10 cellular contexts compared by ENCODE assay signal in genomic region chr18:45997689-45998088, GRCh38. TPM values are rescaled to one million over a fixed set of nuclear protein-coding genes. Genes with fewer than 3 reads are reported as not detected.
DNase-seq lines count a peak whose midpoint lies in the region; ATAC-seq and TF ChIP-seq lines count a peak whose summit lies in the region.
"Had no signal": no experiment of that assay in that cellular context is flagged by ENCODE, and none has a peak within 500 bp of the region (broad histone marks: within the 10 kb centered on the region; RNA-seq: fewer than 3 reads in every experiment).

No MANE protein-coding gene starts in this region.

- H3K27ac ChIP-seq in neural progenitor cell (no peak overlapping the region), SK-N-SH (ENCODE audit: low read depth in 2 of 2, low read length in 1 of 2) (no peak overlapping the region)

- TF ChIP-seq CTCF in neural progenitor cell (IDR thresholded peaks at IDR 0.05) (no peak), SK-N-SH (IDR thresholded peaks at IDR 0.05) (no peak)

- H3K9me3 ChIP-seq in neural progenitor cell (ENCODE audit: low read depth) = no peaks in the 10 kb centered on the region
- H3K9me3 ChIP-seq in SK-N-SH = peaks cover 6% of the 10 kb centered on the region; the same call in 1 of the 2 replicates

- ATAC-seq in memory B cell (ENCODE audit: low read depth) (peak; percentile 21), HG02759 (IDR thresholded peaks at IDR 0.05; ENCODE audit: unreplicated experiment) (no peak)
- ATAC-seq: Panc1 had no signal

- DNase-seq in activated T-cell treated with anti-CD3 and anti-CD28 coated beads for 1 hour (ENCODE audit: low read depth) (peak; percentile 3), activated T-cell treated with anti-CD3 and anti-CD28 coated beads for 4 hours (no peak), memory B cell (ENCODE audit: low spot score in 2 of 2) (no peak), NCI-H2171 (lab: John Stamatoyannopoulos, UW) (no peak), neural progenitor cell (ENCODE audit: low spot score) (no peak), SK-N-SH (no peak)
- peak; percentile 64 for DNase-seq in activated T-cell treated with anti-CD3 and anti-CD28 coated beads, Interleukin-2, amount 50 U/mL, for 24 hours
- DNase-seq: hippocampal formation had no signal

- H2AFZ ChIP-seq in neural progenitor cell (replicated peaks) (no peak overlapping the region), SK-N-SH (ENCODE audit: low read depth) (no peak overlapping the region)

- H3K9ac ChIP-seq in neural progenitor cell = no peak overlapping the region
- no peak overlapping the region for H3K9ac ChIP-seq in SK-N-SH

- POLR2A ChIA-PET in SK-N-SH (lab: Yijun Ruan, JAX) = no interaction called here

- peaks cover 13% of the 10 kb centered on the region for H3K9me3 Mint-ChIP-seq in activated T-cell treated with anti-CD3 and anti-CD28 coated beads, Interleukin-2, amount 50 U/mL, for 24 hours
- peaks cover 4% of the 10 kb centered on the region for H3K9me3 Mint-ChIP-seq in memory B cell
- H3K9me3 Mint-ChIP-seq in neural progenitor cell = peaks cover 5% of the 10 kb centered on the region

- WGBS in SK-N-SH (ENCODE audit: low lambda C conversion rate) = 94% methylated on average over 7 of the region's 7 CpGs

- H3K27me3 ChIP-seq in neural progenitor cell = no peaks in the 10 kb centered on the region
- H3K27me3 ChIP-seq in SK-N-SH (ENCODE audit: insufficient read depth) = no peaks in the 10 kb centered on the region

- H3K9me2 ChIP-seq in SK-N-SH = no peaks in the 10 kb centered on the region

- H3K4me3 Mint-ChIP-seq in activated T-cell treated with anti-CD3 and anti-CD28 coated beads, Interleukin-2, amount 50 U/mL, for 24 hours = peak overlapping the region; percentile 65
- H3K4me3 Mint-ChIP-seq in memory B cell (no peak overlapping the region), neural progenitor cell (no peak overlapping the region)

- CTCF ChIA-PET in SK-N-SH (lab: Yijun Ruan, JAX) = interaction anchor here (1.5 kb wide), 1 partner anchor 23 kb away, joined by 4 read pairs; no protein-coding TSS in a partner anchor

- H3K4me1 ChIP-seq in neural progenitor cell (no peaks in the 10 kb centered on the region), SK-N-SH (ENCODE audit: control insufficient read depth in 1 of 2, insufficient read depth in 2 of 2, low read depth in 1 of 2, low read length in 1 of 2) (peaks cover 0 to 2% of the 10 kb centered on the region in 2 experiments; a peak in 1 of 4 replicates)

- TF ChIP-seq RAD21 in SK-N-SH (IDR thresholded peaks at IDR 0.05; ENCODE audit: low read length) = no peak

- H3F3A ChIP-seq in neural progenitor cell (ENCODE audit: low read depth) = no peaks in the 10 kb centered on the region
- peaks cover 14% of the 10 kb centered on the region for H3F3A ChIP-seq in SK-N-SH (replicated peaks; ENCODE audit: insufficient read depth)

- TF ChIP-seq EP300 in SK-N-SH (IDR thresholded peaks at IDR 0.05; ENCODE audit: borderline replicate concordance in 1 of 2, low read depth in 1 of 2, low read length in 1 of 2) = no peak

- H3K4me2 ChIP-seq in neural progenitor cell (no peak overlapping the region), SK-N-SH (no peak overlapping the region)

- H3K4me1 Mint-ChIP-seq in activated T-cell treated with anti-CD3 and anti-CD28 coated beads, Interleukin-2, amount 50 U/mL, for 24 hours (ENCODE audit: low read depth) = peaks cover 50% of the 10 kb centered on the region
- H3K4me1 Mint-ChIP-seq in memory B cell = peaks cover 7% of the 10 kb centered on the region
- no peaks in the 10 kb centered on the region for H3K4me1 Mint-ChIP-seq in neural progenitor cell

- H3K36me3 Mint-ChIP-seq in activated T-cell treated with anti-CD3 and anti-CD28 coated beads, Interleukin-2, amount 50 U/mL, for 24 hours (ENCODE audit: low read depth) = peaks cover 44% of the 10 kb centered on the region
- H3K36me3 Mint-ChIP-seq in memory B cell (no peaks in the 10 kb centered on the region), neural progenitor cell (peaks cover under 1% of the 10 kb centered on the region)

- H3K27me3 Mint-ChIP-seq in activated T-cell treated with anti-CD3 and anti-CD28 coated beads, Interleukin-2, amount 50 U/mL, for 24 hours = no peaks in the 10 kb centered on the region
- H3K27me3 Mint-ChIP-seq in memory B cell (no peaks in the 10 kb centered on the region), neural progenitor cell (ENCODE audit: insufficient read depth, low read depth) (no peaks in the 10 kb centered on the region)

- no peaks in the 10 kb centered on the region for H4K20me1 ChIP-seq in neural progenitor cell (ENCODE audit: low read depth)
- H4K20me1 ChIP-seq in SK-N-SH (ENCODE audit: insufficient read depth) = no peaks in the 10 kb centered on the region

- no peaks in the 10 kb centered on the region for H3K79me2 ChIP-seq in neural progenitor cell (ENCODE audit: low read depth)
- H3K79me2 ChIP-seq in SK-N-SH (ENCODE audit: insufficient read depth) = no peaks in the 10 kb centered on the region

- H3K4me3 ChIP-seq in neural progenitor cell (no peak overlapping the region), SK-N-SH (ENCODE audit: low read depth in 2 of 2, low read length in 1 of 2) (no peak overlapping the region)

- H3K36me3 ChIP-seq in neural progenitor cell (peaks cover 2% of the 10 kb centered on the region), SK-N-SH (replicated peaks in 1 of 2; ENCODE audit: control insufficient read depth in 1 of 2, insufficient read depth in 2 of 2, low read length in 1 of 2) (no peaks in the 10 kb centered on the region)

- peak overlapping the region; percentile 94 for H3K27ac Mint-ChIP-seq in activated T-cell treated with anti-CD3 and anti-CD28 coated beads, Interleukin-2, amount 50 U/mL, for 24 hours
- H3K27ac Mint-ChIP-seq in memory B cell (no peak overlapping the region), neural progenitor cell (no peak overlapping the region)

TF ChIP-seq in SK-N-SH, 30 proteins besides CTCF, POLR2A, EP300 and RAD21:
- TF ChIP-seq NFIC (IDR thresholded peaks at IDR 0.05; ENCODE audit: borderline replicate concordance) (no peak), EZH2phosphoT487 (IDR thresholded peaks at IDR 0.05; ENCODE audit: borderline replicate concordance, low read depth) (no peak), GABPA (IDR thresholded peaks at IDR 0.05; ENCODE audit: low read depth) (no peak), POLR2AphosphoS5 (IDR thresholded peaks at IDR 0.05; ENCODE audit: low read depth, low read length) (no peak), MEF2A (IDR thresholded peaks at IDR 0.05; ENCODE audit: borderline replicate concordance, low read depth) (no peak), SIN3A (IDR thresholded peaks at IDR 0.05; ENCODE audit: borderline replicate concordance, low read depth, low read length) (no peak), FOXM1 (IDR thresholded peaks at IDR 0.05; ENCODE audit: low read depth) (no peak)
- TF ChIP-seq, protein P1, sequence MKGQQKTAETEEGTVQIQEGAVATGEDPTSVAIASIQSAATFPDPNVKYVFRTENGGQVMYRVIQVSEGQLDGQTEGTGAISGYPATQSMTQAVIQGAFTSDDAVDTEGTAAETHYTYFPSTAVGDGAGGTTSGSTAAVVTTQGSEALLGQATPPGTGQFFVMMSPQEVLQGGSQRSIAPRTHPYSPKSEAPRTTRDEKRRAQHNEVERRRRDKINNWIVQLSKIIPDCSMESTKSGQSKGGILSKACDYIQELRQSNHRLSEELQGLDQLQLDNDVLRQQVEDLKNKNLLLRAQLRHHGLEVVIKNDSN (IDR thresholded peaks at IDR 0.05; ENCODE audit: borderline replicate concordance, low read depth) = no peak
- TF ChIP-seq, protein P2, sequence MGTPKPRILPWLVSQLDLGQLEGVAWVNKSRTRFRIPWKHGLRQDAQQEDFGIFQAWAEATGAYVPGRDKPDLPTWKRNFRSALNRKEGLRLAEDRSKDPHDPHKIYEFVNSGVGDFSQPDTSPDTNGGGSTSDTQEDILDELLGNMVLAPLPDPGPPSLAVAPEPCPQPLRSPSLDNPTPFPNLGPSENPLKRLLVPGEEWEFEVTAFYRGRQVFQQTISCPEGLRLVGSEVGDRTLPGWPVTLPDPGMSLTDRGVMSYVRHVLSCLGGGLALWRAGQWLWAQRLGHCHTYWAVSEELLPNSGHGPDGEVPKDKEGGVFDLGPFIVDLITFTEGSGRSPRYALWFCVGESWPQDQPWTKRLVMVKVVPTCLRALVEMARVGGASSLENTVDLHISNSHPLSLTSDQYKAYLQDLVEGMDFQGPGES (IDR thresholded peaks at IDR 0.05; ENCODE audit: low read depth, low read length) = no peak

RNA-seq across cellular contexts. Expression of gene EPG5, which starts 30.6 kb away (rescaled TPM):
- total RNA-seq in neural progenitor cell (ENCODE audit: low replicate concordance) = 15.7 and 34.0 TPM in 2 replicates
- polyA plus RNA-seq in SK-N-SH (2012; rRNA removed) = 13.6 and 18.9 TPM in 2 replicates
- polyA plus RNA-seq in SK-N-SH (2012; cell fraction: cytosol; rRNA removed) = 10.1 and 12.6 TPM in 2 replicates
- polyA plus RNA-seq in SK-N-SH (2012; cell fraction: nucleus; rRNA removed) = 31.5 and 49.4 TPM in 2 replicates

Comparison
In these comparisons a context has a peak if more than half of its experiments do, and no peak if none do; other contexts are left out.
1. DNase-seq: peak in activated T-cell treated with anti-CD3 and anti-CD28 coated beads for 1 hour (single experiment) and activated T-cell treated with anti-CD3 and anti-CD28 coated beads, Interleukin-2, amount 50 U/mL, for 24 hours (single experiment); none in activated T-cell treated with anti-CD3 and anti-CD28 coated beads for 4 hours (single experiment), memory B cell (0 of 2), NCI-H2171 (single experiment), neural progenitor cell (single experiment) and SK-N-SH (single experiment).